8 cellular contexts compared by ENCODE assay signal in genomic region chr17:16653367-16654041, GRCh38. TPM values are rescaled to one million over a fixed set of nuclear protein-coding genes. Genes with fewer than 3 reads are reported as not detected.
A peak's percentile ranks its signal among the peaks of the same experiment; 100 is the strongest.
DNase-seq lines count a peak whose midpoint lies in the region; ATAC-seq and TF ChIP-seq lines count a peak whose summit lies in the region.

TSS of gene ZNF624 (minus strand) at chr17:16653850.

- H3K4me1 ChIP-seq in BLaER1 treated with 17β-estradiol and CSF1 and Interleukin-3, amounts not matched to agents 10 nM and 100 nM, result peaks cover 7 to 12% (median 9%) of the 10 kb centered on the region in 10 experiments; a peak in 17 of 20 replicates
- peaks cover 7 to 16% of the 10 kb centered on the region in 2 donors for H3K4me1 ChIP-seq in left lung

- H3K27me3 ChIP-seq in BLaER1 treated with 17β-estradiol and CSF1 and Interleukin-3, amounts not matched to agents 10 nM and 100 nM, result no peaks in the 10 kb centered on the region
- no peaks in the 10 kb centered on the region for H3K27me3 ChIP-seq in left lung

- ATAC-seq in GM19324 (IDR thresholded peaks at IDR 0.05; ENCODE audit: low FRiP score, unreplicated experiment) (peak; percentile 86), HG03460 (IDR thresholded peaks at IDR 0.05; ENCODE audit: unreplicated experiment) (peak; percentile 87), left lung (peak; percentile 98)

- peak within 1 kb of the TSS; percentile 74 to 95 (median 86) for H3K4me3 ChIP-seq in BLaER1 treated with 17β-estradiol and CSF1 and Interleukin-3, amounts not matched to agents 10 nM and 100 nM
- H3K4me3 ChIP-seq in left lung, result peak within 1 kb of the TSS; percentile 67 to 68

- H3K9ac ChIP-seq in BLaER1 treated with 17β-estradiol and CSF1 and Interleukin-3, amounts not matched to agents 10 nM and 100 nM, result peak within 1 kb of the TSS; percentile 83 to 92 (median 89)

- peaks cover 0 to 29% (median 15%) of the 10 kb centered on the region in 11 experiments; a peak in 17 of 22 replicates for H3K36me3 ChIP-seq in BLaER1 treated with 17β-estradiol and CSF1 and Interleukin-3, amounts not matched to agents 10 nM and 100 nM
- no peaks in the 10 kb centered on the region for H3K36me3 ChIP-seq in left lung

- peak within 1 kb of the TSS; percentile 84 to 94 (median 91) for H3K4me2 ChIP-seq in BLaER1 treated with 17β-estradiol and CSF1 and Interleukin-3, amounts not matched to agents 10 nM and 100 nM

- H3K9me3 ChIP-seq in BLaER1 treated with 17β-estradiol and CSF1 and Interleukin-3, amounts not matched to agents 10 nM and 100 nM (replicated peaks in 1 of 11), result peaks cover 7 to 44% (median 23%) of the 10 kb centered on the region in 11 experiments; a peak in 21 of 22 replicates
- no peaks in the 10 kb centered on the region for H3K9me3 ChIP-seq in left lung

- intact Hi-C loops in left lung (cut with DNase I), result no loop called here

- no peaks in the 10 kb centered on the region for H4K20me1 ChIP-seq in BLaER1 treated with 17β-estradiol and CSF1 and Interleukin-3, amounts not matched to agents 10 nM and 100 nM

- H3K27ac ChIP-seq in BLaER1 treated with 17β-estradiol and CSF1 and Interleukin-3, amounts not matched to agents 10 nM and 100 nM, result peak within 1 kb of the TSS; percentile 78 to 89 (median 84)
- H3K27ac ChIP-seq in left lung, result peak within 1 kb of the TSS; percentile 87 to 90

- TF ChIP-seq CTCF in left lung (IDR thresholded peaks at IDR 0.05), result no peak

- peak; percentile 80 to 93 for DNase-seq in NCI-H526 (lab: John Stamatoyannopoulos, UW)
- peak; percentile 82 to 85 for DNase-seq in activated CD4-positive, alpha-beta T cell treated with anti-CD3 and anti-CD28 coated beads, Interleukin-2, amount 50 U/mL, for 4 hours
- DNase-seq in dermis blood vessel endothelial cell, result peak; percentile 96
- DNase-seq in left lung, result peak; percentile 92 to 97
- peak; percentile 80 for DNase-seq in stimulated activated CD4-positive, alpha-beta T cell treated with anti-CD3 and anti-CD28 coated beads, Interleukin-2, amount 100 ng/mL, for 4 hours (ENCODE audit: low read depth)

RNA-seq across cellular contexts. Expression of gene ZNF624, which starts in this region (rescaled TPM):
- total RNA-seq in dermis blood vessel endothelial cell (3.9 and 7.0 TPM in 2 replicates), left lung (1 to 10 TPM; 3.6 to 6.1 TPM)

Comparison
In these comparisons a context has a peak if more than half of its experiments do, and no peak if none do; other contexts are left out.
1. Peak in every context shown above with its lines: DNase-seq, ATAC-seq, H3K4me3 ChIP-seq and H3K27ac ChIP-seq.